8 cellular contexts compared by ENCODE assay signal in the genomic region with DNA sequence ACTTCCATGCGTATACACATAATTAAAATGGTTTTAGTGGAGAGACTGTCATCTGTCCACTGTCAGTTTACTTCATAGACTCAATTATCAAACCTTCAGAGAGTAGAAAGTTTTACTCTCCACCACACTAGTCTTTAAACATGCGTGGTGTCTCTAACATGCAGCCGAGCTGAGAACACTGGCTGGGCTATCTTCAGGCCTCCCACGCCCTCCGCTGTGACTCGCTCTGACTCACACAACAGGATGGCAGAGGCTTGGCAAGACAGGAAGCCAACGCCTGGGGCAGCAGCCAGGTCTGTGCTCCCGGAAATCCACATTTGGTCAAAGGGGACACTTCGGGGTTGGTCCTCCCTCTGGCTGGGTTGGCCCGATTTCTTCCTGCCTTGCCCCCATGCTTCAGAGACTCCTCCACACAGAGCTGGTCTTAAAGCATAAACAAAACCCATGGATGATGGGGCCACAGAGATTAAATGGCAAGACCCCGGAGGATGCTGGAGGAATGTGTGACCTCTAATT. TPM values are rescaled to one million over a fixed set of nuclear protein-coding genes. Genes with fewer than 3 reads are reported as not detected.
DNase-seq lines count a peak whose midpoint lies in the region; ATAC-seq and TF ChIP-seq lines count a peak whose summit lies in the region.

No MANE protein-coding gene starts in this region.

- peak overlapping the region; percentile 63 for H3K4me2 ChIP-seq in OCI-LY3 (ENCODE audit: low read length)

- peak; percentile 66 for TF ChIP-seq POLR2A in GM15510 (IDR thresholded peaks at IDR 0.05; ENCODE audit: borderline replicate concordance, extremely low read depth, insufficient read length)
- TF ChIP-seq POLR2A in esophagus muscularis mucosa (IDR thresholded peaks at IDR 0.05; ENCODE audit: low read depth) = no peak

- H3K9me3 ChIP-seq in OCI-LY3 (ENCODE audit: insufficient read depth, low read length) (no peaks in the 10 kb centered on the region), esophagus muscularis mucosa (no peaks in the 10 kb centered on the region), neutrophil (no peaks in the 10 kb centered on the region)

- 24% methylated on average over 7 of the region's 11 CpGs for WGBS in esophagus muscularis mucosa

- H3K4me1 ChIP-seq in OCI-LY3 (ENCODE audit: low read length) (peaks cover 61% of the 10 kb centered on the region), esophagus muscularis mucosa (peaks cover 32 to 49% (median 42%) of the 10 kb centered on the region in 4 donors), neutrophil (ENCODE audit: control insufficient read depth in 1 of 2, insufficient read depth in 1 of 2, low read depth in 1 of 2, low read length in 1 of 2) (peaks cover 90 to 91% of the 10 kb centered on the region in 2 experiments)

- H3K36me3 ChIP-seq in OCI-LY3 (replicated peaks; ENCODE audit: low read depth, low read length) (no peaks in the 10 kb centered on the region), esophagus muscularis mucosa (no peaks in the 10 kb centered on the region), neutrophil (no peaks in the 10 kb centered on the region)

- TF ChIP-seq CTCF in OCI-LY3 (IDR thresholded peaks at IDR 0.05; ENCODE audit: low read depth, low read length) = no peak
- no peak for TF ChIP-seq CTCF in esophagus muscularis mucosa (IDR thresholded peaks at IDR 0.05)
- TF ChIP-seq CTCF in neutrophil (IDR thresholded peaks at IDR 0.05) = peak; percentile 54

- peak overlapping the region; percentile 77 for H3K27ac ChIP-seq in OCI-LY3 (ENCODE audit: low read length)
- peak overlapping the region; percentile 67 to 78 (median 69) for H3K27ac ChIP-seq in esophagus muscularis mucosa (replicated peaks in 1 of 4)
- peak overlapping the region; percentile 98 for H3K27ac ChIP-seq in neutrophil

- no peaks in the 10 kb centered on the region for H3K79me2 ChIP-seq in OCI-LY3 (ENCODE audit: low read length)

- H3K9ac ChIP-seq in OCI-LY3 (ENCODE audit: low read length) = peak overlapping the region; percentile 49

- peak overlapping the region; percentile 68 for H2AFZ ChIP-seq in OCI-LY3 (ENCODE audit: low read depth, low read length)

- ATAC-seq in HG02885 (IDR thresholded peaks at IDR 0.05; ENCODE audit: poor library complexity, unreplicated experiment) = peak; percentile 56

- intact Hi-C loops in esophagus muscularis mucosa (cut with DNase I) = no loop called here

- peak; percentile 85 for DNase-seq in activated T-cell treated with anti-CD3 and anti-CD28 coated beads for 4 hours
- peak; percentile 96 for DNase-seq in esophagus muscularis mucosa (ENCODE audit: extremely low spot score)
- DNase-seq in superior temporal gyrus (ENCODE audit: extremely low spot score) = peak; percentile 68
- no peak for DNase-seq in NCI-H1417 (lab: John Stamatoyannopoulos, UW)

- H3K4me3 ChIP-seq in OCI-LY3 (ENCODE audit: low read length) (peak overlapping the region; percentile 39), esophagus muscularis mucosa (peak overlapping the region in 1 of 4 donors; percentile 14), neutrophil (ENCODE audit: low read depth in 1 of 2, low read length in 1 of 2) (peak overlapping the region; percentile 33 to 61)

- TF ChIP-seq EP300 in esophagus muscularis mucosa (IDR thresholded peaks at IDR 0.05) = no peak

- no peaks in the 10 kb centered on the region for H3K27me3 ChIP-seq in OCI-LY3 (ENCODE audit: low read depth, low read length)
- H3K27me3 ChIP-seq in esophagus muscularis mucosa = no peaks in the 10 kb centered on the region
- H3K27me3 ChIP-seq in neutrophil = no peaks in the 10 kb centered on the region

- H4K20me1 ChIP-seq in OCI-LY3 (ENCODE audit: insufficient read depth, low read length) = no peaks in the 10 kb centered on the region

RNA-seq across cellular contexts. Expression of a gene that starts 22.7 kb away (rescaled TPM):
- 10 to 100 TPM; 28.7 to 56.3 (median 39.3) TPM for total RNA-seq in esophagus muscularis mucosa

RNA-seq across cellular contexts. Expression of a gene that starts 55.8 kb away (rescaled TPM):
- total RNA-seq in esophagus muscularis mucosa = 10 to 100 TPM; 22.4 to 28.3 (median 26.4) TPM

Comparison
In these comparisons a context has a peak if more than half of its experiments do, and no peak if none do; other contexts are left out.
1. DNase-seq: peak in activated T-cell treated with anti-CD3 and anti-CD28 coated beads for 4 hours (single experiment), esophagus muscularis mucosa (single experiment) and superior temporal gyrus (single experiment); none in NCI-H1417 (0 of 3).
2. Peak in every context shown above with its lines, with median percentiles within 50 percentile points of each other: H3K27ac ChIP-seq.